17 cellular contexts compared by ENCODE assay signal in genomic region chr6:165458134-165458533, GRCh38.
"Had no signal": no experiment of that assay in that cellular context is flagged by ENCODE, and none has a peak within 500 bp of the region (broad histone marks: within the 10 kb centered on the region; RNA-seq: fewer than 3 reads in every experiment).

No MANE protein-coding gene starts in this region.

- H3K4me2 ChIP-seq: hepatocyte had no signal

- H3K4me1 Mint-ChIP-seq: immature natural killer cell had no signal

- H3K4me3 Mint-ChIP-seq: effector memory CD8-positive, alpha-beta T cell; immature natural killer cell; naive thymus-derived CD4-positive, alpha-beta T cell had no signal

- H3K27ac ChIP-seq: coronary artery, esophagus muscularis mucosa, foreskin keratinocyte, gastroesophageal sphincter, heart left ventricle, hepatocyte, left lung, lower lobe of right lung had no signal

- H3K4me3 ChIP-seq: coronary artery, esophagus muscularis mucosa, gastroesophageal sphincter, heart left ventricle, hepatocyte, left lung, lower lobe of right lung had no signal

- DNase-seq: effector CD8-positive, alpha-beta T cell; effector memory CD8-positive, alpha-beta T cell; foreskin keratinocyte; heart left ventricle; hypothalamus; immature natural killer cell; left cardiac atrium; left lung; left ventricle myocardium superior; lower lobe of right lung; mesenchymal stem cell; midbrain; naive thymus-derived CD4-positive, alpha-beta T cell had no signal

- H3K27me3 Mint-ChIP-seq: effector memory CD8-positive, alpha-beta T cell had no signal

- H3K4me1 ChIP-seq: esophagus muscularis mucosa, foreskin keratinocyte, gastroesophageal sphincter, left lung, lower lobe of right lung had no signal

- H3K79me2 ChIP-seq: hepatocyte had no signal

- H3K36me3 Mint-ChIP-seq: naive thymus-derived CD4-positive, alpha-beta T cell had no signal

- H3K27me3 ChIP-seq: esophagus muscularis mucosa, foreskin keratinocyte, gastroesophageal sphincter, heart left ventricle, hepatocyte, left lung had no signal

- ATAC-seq: effector memory CD8-positive, alpha-beta T cell; foreskin keratinocyte; gastroesophageal sphincter; heart left ventricle; left cardiac atrium; left lung; left ventricle myocardium superior; lower lobe of right lung; naive thymus-derived CD4-positive, alpha-beta T cell had no signal

- H3K27ac Mint-ChIP-seq: effector memory CD8-positive, alpha-beta T cell; immature natural killer cell; naive thymus-derived CD4-positive, alpha-beta T cell had no signal

- H3K36me3 ChIP-seq: esophagus muscularis mucosa, gastroesophageal sphincter, heart left ventricle, left lung, lower lobe of right lung had no signal
